Comparison of ENCODE assay signal across 30 cellular contexts in genomic region chr2:233317544-233317943, GRCh38. TPM values are rescaled to one million over a fixed set of nuclear protein-coding genes. Genes with fewer than 3 reads are reported as not detected.
"Had no signal": no experiment of that assay in that cellular context is flagged by ENCODE, and none has a peak within 500 bp of the region (broad histone marks: within the 10 kb centered on the region; RNA-seq: fewer than 3 reads in every experiment).

No MANE protein-coding gene starts in this region.

- H3K4me3 ChIP-seq: stomach, suprapubic skin, thoracic aorta, thyroid gland, tibial artery, tibial nerve, transverse colon, upper lobe of left lung, upper lobe of right lung, uterus, vagina had no signal

- DNase-seq: stimulated activated CD4-positive, alpha-beta T cell treated with anti-CD3 and anti-CD28 coated beads, Interleukin-2, amount 100 ng/mL, for 48 hours; stimulated activated CD4-positive, alpha-beta T cell treated with anti-CD3 and anti-CD28 coated beads, Interleukin-4, amount 100 ng/mL, for 1 hour; stimulated activated CD4-positive, alpha-beta T cell treated with anti-CD3 and anti-CD28 coated beads, Interleukin-4, amount 100 ng/mL, for 24 hours; stimulated activated CD4-positive, alpha-beta T cell treated with anti-CD3 and anti-CD28 coated beads, Interleukin-4, amount 100 ng/mL, for 4 hours; stimulated activated CD8-positive, alpha-beta memory T cell treated with anti-CD3 and anti-CD28 coated beads, Interleukin-4, amount 100 ng/mL, for 48 hours; stimulated activated naive B cell treated with anti-CD40 and anti-IgM and Interleukin-4, amounts not matched to agents 10 μg/mL and 1 μg/mL and 100 μg/mL, for 72 hours; stimulated activated naive CD4-positive, alpha-beta T cell; stimulated activated naive CD4-positive, alpha-beta T cell treated with Interleukin-2 at 50 U/mL for 16 hours; stimulated activated naive CD8-positive, alpha-beta T cell treated with anti-CD3 and anti-CD28 coated beads, Interleukin-15, amount 100 ng/mL, for 72 hours; stimulated activated naive CD8-positive, alpha-beta T cell treated with anti-CD3 and anti-CD28 coated beads, Interleukin-15, Interleukin-2, amounts not matched to agents 100 U/mL and 50 U/mL, for 24 hours; stomach; substantia nigra; thyroid gland; tibial artery; transverse colon; trophoblast cell; upper lobe of left lung; upper lobe of right lung; uterus had no signal

- H3K9me3 ChIP-seq: stomach, suprapubic skin, thoracic aorta, thyroid gland, tibial artery, tibial nerve, transverse colon, upper lobe of left lung, upper lobe of right lung, uterus, vagina had no signal

- H3K27me3 ChIP-seq: stomach, thyroid gland, tibial nerve, transverse colon, upper lobe of left lung, upper lobe of right lung, uterus, vagina had no signal

- ATAC-seq: stimulated activated effector memory CD8-positive, alpha-beta T cell treated with anti-CD3 and anti-CD28 coated beads, Interleukin-12 subunit alpha, Interleukin-12 subunit beta, amount 100 ng/mL, for 72 hours; stimulated activated memory B cell treated with anti-CD40 and anti-IgM and Interleukin-4, amounts not matched to agents 10 μg/mL and 1 μg/mL and 100 μg/mL, for 72 hours; stimulated activated naive CD8-positive, alpha-beta T cell treated with anti-CD3 and anti-CD28 coated beads, Interleukin-15, amount 100 ng/mL, for 72 hours; stimulated activated naive CD8-positive, alpha-beta T cell treated with anti-CD3 and anti-CD28 coated beads, Interleukin-15, Interleukin-2, amounts not matched to agents 100 U/mL and 50 U/mL, for 24 hours; upper lobe of right lung had no signal

- H3K4me1 ChIP-seq: stomach, suprapubic skin, thyroid gland, tibial artery, tibial nerve, transverse colon, upper lobe of left lung, upper lobe of right lung, uterus, vagina had no signal

- H3K36me3 ChIP-seq: stomach, suprapubic skin, thoracic aorta, thyroid gland, tibial artery, tibial nerve, transverse colon, upper lobe of left lung, upper lobe of right lung, uterus, vagina had no signal

- FAIRE-seq: urothelium cell line had no signal

- H3K27ac ChIP-seq: stomach, suprapubic skin, thoracic aorta, thyroid gland, tibial artery, tibial nerve, transverse colon, upper lobe of left lung, upper lobe of right lung, uterus, vagina had no signal

RNA-seq across cellular contexts. Expression of gene SAG, which starts 9.9 kb away (rescaled TPM):
- total RNA-seq: subcutaneous adipose tissue, suprapubic skin, temporal lobe, thoracic aorta, tibial nerve, transverse colon, upper lobe of right lung, ureter, urinary bladder, vagina had no signal
- polyA plus RNA-seq: stomach had no signal
